ENCODE assay signal across 8 cellular contexts in genomic region chr22:39144101-39144815, GRCh38. TPM values are rescaled to one million over a fixed set of nuclear protein-coding genes. Genes with fewer than 3 reads are reported as not detected.
A peak's percentile ranks its signal among the peaks of the same experiment; 100 is the strongest.
DNase-seq lines count a peak whose midpoint lies in the region; ATAC-seq and TF ChIP-seq lines count a peak whose summit lies in the region.

No MANE protein-coding gene starts in this region.

- no peak overlapping the region for H3K27ac Mint-ChIP-seq in glutamatergic neuron (ENCODE audit: unreplicated experiment)

- peaks cover 30% of the 10 kb centered on the region for H3K4me1 ChIP-seq in BLaER1

- 0 out of 2 replicates have a peak overlapping the region, but pooled peaks have one; percentile 73 for H3K27ac ChIP-seq in BLaER1

- peak overlapping the region; percentile 42 for H3K4me3 Mint-ChIP-seq in glutamatergic neuron (ENCODE audit: unreplicated experiment)

- peaks cover 2% of the 10 kb centered on the region for H3K27me3 Mint-ChIP-seq in glutamatergic neuron (ENCODE audit: unreplicated experiment)

- TF ChIP-seq POLR2A in NB4 (IDR thresholded peaks at IDR 0.05; ENCODE audit: extremely low read depth, insufficient read length), result no peak

- peak overlapping the region; percentile 98 for H3K4me2 ChIP-seq in BLaER1

- no peaks in the 10 kb centered on the region for H3K9me3 ChIP-seq in BLaER1

- peak overlapping the region; percentile 83 for H3K9ac ChIP-seq in BLaER1

- H3K4me1 Mint-ChIP-seq in glutamatergic neuron (ENCODE audit: low read depth, unreplicated experiment), result no peaks in the 10 kb centered on the region

- peaks cover 9% of the 10 kb centered on the region; the same call in 1 of the 2 replicates for H3K36me3 ChIP-seq in BLaER1

- DNase-seq in NB4 (ENCODE audit: low read depth), result peak; percentile 43
- DNase-seq in activated gamma-delta T cell treated with anti-CD3 and anti-CD28 coated beads, Interleukin-2, amount 50 U/mL, for 16 hours (ENCODE audit: low read depth), result peak; percentile 34
- no peak for DNase-seq in glutamatergic neuron
- no peak for DNase-seq in retinal pigment epithelial cell (ENCODE audit: low read depth)
- no peak for DNase-seq in foreskin melanocyte
- no peak for DNase-seq in HuH-7 (ENCODE audit: low spot score)

- H3K9me3 Mint-ChIP-seq in glutamatergic neuron (ENCODE audit: unreplicated experiment), result peaks cover 4% of the 10 kb centered on the region

- H3K4me3 ChIP-seq in BLaER1 (peak overlapping the region; percentile 95), NB4 (ENCODE audit: low read depth, low read length) (peak overlapping the region; percentile 60), retinal pigment epithelial cell (ENCODE audit: low read length) (peak overlapping the region; percentile 90)

- H3K27me3 ChIP-seq in BLaER1, result 0 out of 2 replicates have a peak, but pooled peaks cover 4% of the 10 kb centered on the region

- H4K20me1 ChIP-seq in BLaER1, result peaks cover 1% of the 10 kb centered on the region; the same call in 1 of the 2 replicates

- no peak for TF ChIP-seq CTCF in NB4 (IDR thresholded peaks at IDR 0.05; ENCODE audit: low read depth, low read length)
- TF ChIP-seq CTCF in glutamatergic neuron (IDR thresholded peaks at IDR 0.05; ENCODE audit: partially characterized antibody, unreplicated experiment), result no peak
- no peak for TF ChIP-seq CTCF in retinal pigment epithelial cell (conservative IDR thresholded peaks at IDR 0.05; ENCODE audit: low read depth, low read length)

- peak; percentile 46 for ATAC-seq in GM19395 (IDR thresholded peaks at IDR 0.05; ENCODE audit: unreplicated experiment)

- H3K36me3 Mint-ChIP-seq in glutamatergic neuron (ENCODE audit: unreplicated experiment), result no peaks in the 10 kb centered on the region

RNA-seq across cellular contexts. Expression of gene CBX7, which starts 8.2 kb away (rescaled TPM):
- 5.9 TPM for total RNA-seq in glutamatergic neuron (ENCODE audit: unreplicated experiment)

RNA-seq across cellular contexts. Expression of gene APOBEC3H, which starts 47.2 kb away (rescaled TPM):
- total RNA-seq in glutamatergic neuron (ENCODE audit: unreplicated experiment), result not detected

Comparison
In these comparisons a context has a peak if more than half of its experiments do, and no peak if none do; other contexts are left out.
1. DNase-seq: peak in NB4 (single experiment) and activated gamma-delta T cell treated with anti-CD3 and anti-CD28 coated beads, Interleukin-2, amount 50 U/mL, for 16 hours (single experiment); none in glutamatergic neuron (single experiment), retinal pigment epithelial cell (single experiment), foreskin melanocyte (single experiment) and HuH-7 (single experiment).
2. Peak in every context shown above with its lines, with median percentiles within 50 percentile points of each other: H3K4me3 ChIP-seq.